In genomic region chr12:123141615-123142517, GRCh38 we compare ENCODE assay signal across 1 cellular context.
TF ChIP-seq lines count a peak whose summit lies in the region.

No MANE protein-coding gene starts in this region.

TF ChIP-seq in HepG2, 621 proteins besides CTCF, POLR2A, EP300 and RAD21 (continued from another document and continues in another):
- TF ChIP-seq ZNF318 (CRISPR knock-in tag; IDR thresholded peaks at IDR 0.05) = no peak
- no peak for TF ChIP-seq IRF1 (CRISPR knock-in tag; IDR thresholded peaks at IDR 0.05; ENCODE audit: low read depth)
- TF ChIP-seq PAF1 (CRISPR knock-in tag; IDR thresholded peaks at IDR 0.05) = no peak
- TF ChIP-seq ZNF24 (IDR thresholded peaks at IDR 0.05) = no peak
- TF ChIP-seq IRF2 (CRISPR knock-in tag; IDR thresholded peaks at IDR 0.05) = peak; percentile 40; the same call in 1 of the 2 replicates
- 0 out of 2 replicates have a peak, but pooled peaks have one; percentile 44 for TF ChIP-seq MYNN (CRISPR knock-in tag; IDR thresholded peaks at IDR 0.05; ENCODE audit: low read depth)
- TF ChIP-seq PITX1 (CRISPR knock-in tag; IDR thresholded peaks at IDR 0.05) = peak; percentile 98
- peak; percentile 54 for TF ChIP-seq POLR2AphosphoS5 (IDR thresholded peaks at IDR 0.05; ENCODE audit: low read depth, low read length)
- TF ChIP-seq STAT6 (CRISPR knock-in tag; IDR thresholded peaks at IDR 0.05; ENCODE audit: borderline replicate concordance) = no peak; the same call in 1 of the 2 replicates
- no peak for TF ChIP-seq YEATS4 (CRISPR knock-in tag; IDR thresholded peaks at IDR 0.05; ENCODE audit: borderline replicate concordance)
- TF ChIP-seq DRAP1 (CRISPR knock-in tag; IDR thresholded peaks at IDR 0.05) = peak; percentile 78
- TF ChIP-seq YEATS2 (CRISPR knock-in tag; IDR thresholded peaks at IDR 0.05; ENCODE audit: borderline replicate concordance) = peak; percentile 18; the same call in 1 of the 2 replicates
- no peak for TF ChIP-seq DPF2 (CRISPR knock-in tag; IDR thresholded peaks at IDR 0.05; ENCODE audit: borderline replicate concordance, low read depth)
- no peak for TF ChIP-seq ZNF138 (CRISPR knock-in tag; IDR thresholded peaks at IDR 0.05; ENCODE audit: low read depth)
- no peak for TF ChIP-seq ZFP36L1 (CRISPR knock-in tag; IDR thresholded peaks at IDR 0.05)
- no peak for TF ChIP-seq CHD2 (IDR thresholded peaks at IDR 0.05; ENCODE audit: low read depth, low read length)
- no peak for TF ChIP-seq BATF2 (CRISPR knock-in tag; IDR thresholded peaks at IDR 0.05)
- no peak for TF ChIP-seq HHEX (CRISPR knock-in tag; IDR thresholded peaks at IDR 0.05)
- no peak for TF ChIP-seq HIC2 (CRISPR knock-in tag; IDR thresholded peaks at IDR 0.05; ENCODE audit: low read depth)
- TF ChIP-seq PHF5A (CRISPR knock-in tag; IDR thresholded peaks at IDR 0.05; ENCODE audit: low read depth, unreplicated experiment) = peak; percentile 41
- TF ChIP-seq RARA (CRISPR knock-in tag; IDR thresholded peaks at IDR 0.05) = peak; percentile 90
- TF ChIP-seq FOSL2 (CRISPR knock-in tag; IDR thresholded peaks at IDR 0.05) = peak; percentile 91
- no peak for TF ChIP-seq CREBL2 (CRISPR knock-in tag; IDR thresholded peaks at IDR 0.05; ENCODE audit: borderline replicate concordance)
- TF ChIP-seq CSRNP1 (CRISPR knock-in tag; IDR thresholded peaks at IDR 0.05) = no peak
- TF ChIP-seq ZMYM2 (CRISPR knock-in tag; IDR thresholded peaks at IDR 0.05) = 0 out of 2 replicates have a peak, but pooled peaks have one; percentile 1
- peak; percentile 96 to 98 for TF ChIP-seq MAFK (conservative IDR thresholded peaks at IDR 0.05 in 1 of 2, IDR thresholded peaks at IDR 0.05 in 1 of 2; ENCODE audit: low read length in 2 of 2)
- TF ChIP-seq ZC3H4 (CRISPR knock-in tag; IDR thresholded peaks at IDR 0.05; ENCODE audit: borderline replicate concordance) = no peak
- peak; percentile 66 for TF ChIP-seq SALL1 (CRISPR knock-in tag; IDR thresholded peaks at IDR 0.05)
- no peak for TF ChIP-seq ATF5 (CRISPR knock-in tag; IDR thresholded peaks at IDR 0.05; ENCODE audit: low read depth)
- TF ChIP-seq ATF4 (CRISPR knock-in tag; IDR thresholded peaks at IDR 0.05) = peak in 1 of 2 experiments; percentile 54; a peak in 1 of 4 replicates
- TF ChIP-seq ZNF747 (CRISPR knock-in tag; IDR thresholded peaks at IDR 0.05; ENCODE audit: borderline replicate concordance) = 0 out of 2 replicates have a peak, but pooled peaks have one; percentile 29
- TF ChIP-seq ZNF629 (CRISPR knock-in tag; conservative IDR thresholded peaks at IDR 0.05) = no peak
- peak; percentile 72 for TF ChIP-seq TARDBP (CRISPR knock-in tag; IDR thresholded peaks at IDR 0.05)
- no peak for TF ChIP-seq NFKB2 (CRISPR knock-in tag; IDR thresholded peaks at IDR 0.05; ENCODE audit: borderline replicate concordance)
- peak; percentile 70 for TF ChIP-seq CREM (IDR thresholded peaks at IDR 0.05)
- no peak for TF ChIP-seq CREM (CRISPR knock-in tag; IDR thresholded peaks at IDR 0.05)
- no peak for TF ChIP-seq CREB3 (CRISPR knock-in tag; IDR thresholded peaks at IDR 0.05)
- no peak for TF ChIP-seq GZF1 (CRISPR knock-in tag; IDR thresholded peaks at IDR 0.05)
- TF ChIP-seq PBX3 (CRISPR knock-in tag; IDR thresholded peaks at IDR 0.05; ENCODE audit: borderline replicate concordance) = no peak
